ENCODE assay signal across 22 cellular contexts in the genomic region with DNA sequence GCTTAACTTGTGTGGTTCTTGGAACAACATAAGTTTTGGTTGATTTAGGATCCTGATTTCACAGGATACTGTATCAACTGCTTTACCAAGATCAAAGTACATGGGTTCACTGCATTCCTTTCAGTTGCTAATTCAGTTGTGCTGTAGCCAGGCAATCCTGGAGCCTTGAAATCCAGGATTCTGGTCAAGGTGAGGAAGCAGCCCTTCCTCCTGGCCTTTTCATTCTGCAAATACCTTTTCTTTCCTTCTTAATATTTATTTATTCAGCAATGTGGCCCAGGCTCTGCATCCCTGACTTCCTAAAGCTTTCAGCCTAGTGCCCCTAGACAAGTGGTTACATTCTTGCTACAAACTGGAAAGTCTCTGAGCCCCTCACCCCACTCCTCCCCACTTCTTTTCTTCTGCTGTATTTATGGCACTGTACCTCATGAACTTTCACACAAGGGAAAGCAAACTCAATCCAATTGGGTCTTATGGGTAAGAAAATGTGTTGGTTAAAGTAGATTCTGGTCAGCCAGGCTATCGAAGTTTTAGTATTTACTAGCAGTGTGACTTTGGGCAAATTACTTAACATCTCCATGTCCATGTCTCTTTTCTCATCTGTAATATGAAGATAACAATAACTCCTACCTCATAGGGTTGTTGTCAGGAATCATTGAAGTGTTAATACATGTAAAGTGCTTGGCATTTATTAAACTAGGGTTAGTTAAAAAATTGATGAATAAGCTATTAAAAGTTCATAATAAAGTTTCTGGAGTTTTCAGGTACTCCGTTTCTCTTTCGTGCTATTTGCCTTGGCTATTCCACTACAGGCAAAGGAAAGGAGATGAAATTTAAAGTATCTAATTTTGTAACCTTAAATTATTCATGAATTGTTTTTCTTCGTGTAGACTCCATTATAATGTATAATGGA. TPM values are rescaled to one million over a fixed set of nuclear protein-coding genes. Genes with fewer than 3 reads are reported as not detected.
A peak's percentile ranks its signal among the peaks of the same experiment; 100 is the strongest.
DNase-seq lines count a peak whose midpoint lies in the region; ATAC-seq and TF ChIP-seq lines count a peak whose summit lies in the region.
"Had no signal": no experiment of that assay in that cellular context is flagged by ENCODE, and none has a peak within 500 bp of the region (broad histone marks: within the 10 kb centered on the region; RNA-seq: fewer than 3 reads in every experiment).

No MANE protein-coding gene starts in this region.

- no peak overlapping the region for H3K27ac ChIP-seq in thyroid gland
- H3K27ac ChIP-seq: sigmoid colon, uterus had no signal

- peak; percentile 78 for ATAC-seq in left lobe of liver
- no peak for ATAC-seq in HG02642 (IDR thresholded peaks at IDR 0.05; ENCODE audit: poor library complexity, unreplicated experiment)
- ATAC-seq: activated T-cell treated with anti-CD3 and anti-CD28 coated beads, Interleukin-2, amount 50 U/mL, for 72 hours; PC-3 had no signal

- no peak for TF ChIP-seq CTCF in Loucy (conservative IDR thresholded peaks at IDR 0.05; ENCODE audit: low read length)
- TF ChIP-seq CTCF in thyroid gland (IDR thresholded peaks at IDR 0.05): peak in 1 of 6 experiments; percentile 10

- no peak overlapping the region for H3K4me3 ChIP-seq in Loucy (ENCODE audit: low read length, poor library complexity, severe bottlenecking)
- H3K4me3 ChIP-seq in endocrine pancreas (ENCODE audit: control insufficient read depth, insufficient read depth, low read length): peak overlapping the region; percentile 56
- no peak overlapping the region for H3K4me3 ChIP-seq in thyroid gland (replicated peaks in 1 of 3)
- no peak overlapping the region for H3K4me3 ChIP-seq in H7 (ENCODE audit: insufficient read depth, low read depth, low read length)
- H3K4me3 ChIP-seq: left ventricle myocardium inferior, sigmoid colon, uterus had no signal

- WGBS in thyroid gland, 2 donors: 95 to 96% methylated on average over 4 of the region's 4 CpGs

- H4K20me1 ChIP-seq in Loucy (ENCODE audit: insufficient read depth, low read length, poor library complexity, severe bottlenecking): peaks cover 64% of the 10 kb centered on the region

- no peaks in the 10 kb centered on the region for H3F3A ChIP-seq in Loucy (ENCODE audit: low read depth)

- intact Hi-C loops in thyroid gland (cut with DNase I): no loop called here

- H3K9ac ChIP-seq in Loucy (ENCODE audit: low read depth, low read length, poor library complexity, severe bottlenecking) (no peak overlapping the region), endocrine pancreas (ENCODE audit: control insufficient read depth, insufficient read depth, low read length) (no peak overlapping the region)

- no peak for DNase-seq in left lobe of liver (ENCODE audit: low spot score)
- peak; percentile 17 to 47 for DNase-seq in thyroid gland
- no peak for DNase-seq in activated gamma-delta T cell (lab: John Stamatoyannopoulos, UW)
- no peak for DNase-seq in H7
- DNase-seq: activated B cell treated with CpG ODN at 0.5 μM for 24 hours; activated CD8-positive, alpha-beta memory T cell treated with anti-CD3 and anti-CD28 coated beads for 24 hours; activated naive CD8-positive, alpha-beta T cell treated with anti-CD3 and anti-CD28 coated beads, Interleukin-2, amount 10 ng/mL, durations not matched to agents 7 days and 5 days; activated T-cell treated with anti-CD3 and anti-CD28 coated beads, Interleukin-2, amount 50 U/mL, for 72 hours; AML-193; effector CD4-positive, alpha-beta T cell; hippocampal formation; left ventricle myocardium inferior; NCI-H1417 treated with DMSO at 0.1 percent for 48 hours; NCI-H2171; NCI-H82; PC-3; sigmoid colon; stimulated activated CD4-positive, alpha-beta T cell treated with anti-CD3 and anti-CD28 coated beads, Interleukin-2, amount 100 ng/mL, for 24 hours; uterus had no signal

- H3K4me2 ChIP-seq in Loucy (ENCODE audit: low read depth, low read length, poor library complexity, severe bottlenecking): peak overlapping the region; percentile 41

- H3K36me3 ChIP-seq in Loucy (ENCODE audit: insufficient read depth, low read length): no peaks in the 10 kb centered on the region
- no peaks in the 10 kb centered on the region for H3K36me3 ChIP-seq in endocrine pancreas (ENCODE audit: control insufficient read depth, insufficient read depth, low read length)
- no peaks in the 10 kb centered on the region for H3K36me3 ChIP-seq in thyroid gland
- no peaks in the 10 kb centered on the region for H3K36me3 ChIP-seq in H7 (replicated peaks; ENCODE audit: control insufficient read depth, insufficient read depth, low read length)
- H3K36me3 ChIP-seq: left ventricle myocardium inferior, sigmoid colon, uterus had no signal

- H3K4me1 ChIP-seq in Loucy (ENCODE audit: insufficient read depth, low read length, poor library complexity, severe bottlenecking): peaks cover 75% of the 10 kb centered on the region
- H3K4me1 ChIP-seq in endocrine pancreas (ENCODE audit: control insufficient read depth, insufficient read depth, low read length): no peaks in the 10 kb centered on the region
- peaks cover 8 to 16% of the 10 kb centered on the region in 2 donors for H3K4me1 ChIP-seq in thyroid gland
- H3K4me1 ChIP-seq: uterus had no signal

- H3K27me3 ChIP-seq in Loucy (ENCODE audit: insufficient read depth, low read length, poor library complexity, severe bottlenecking) (no peaks in the 10 kb centered on the region), endocrine pancreas (ENCODE audit: control insufficient read depth, insufficient read depth, low read length) (no peaks in the 10 kb centered on the region), thyroid gland (no peaks in the 10 kb centered on the region), H7 (ENCODE audit: control insufficient read depth, insufficient read depth, low read length) (no peaks in the 10 kb centered on the region)
- H3K27me3 ChIP-seq: sigmoid colon, uterus had no signal

- H3K9me3 ChIP-seq in Loucy (ENCODE audit: insufficient read depth, low read depth, low read length) (no peaks in the 10 kb centered on the region), endocrine pancreas (ENCODE audit: control insufficient read depth, low read length) (no peaks in the 10 kb centered on the region), thyroid gland (no peaks in the 10 kb centered on the region)
- H3K9me3 ChIP-seq: left ventricle myocardium inferior, sigmoid colon, uterus had no signal

- no peak overlapping the region for H2AFZ ChIP-seq in Loucy (ENCODE audit: low read length)

- no peaks in the 10 kb centered on the region for H3K9me2 ChIP-seq in Loucy (replicated peaks; ENCODE audit: low read depth, low read length)

- H3K79me2 ChIP-seq in Loucy (ENCODE audit: insufficient read depth, low read length): peaks cover 98% of the 10 kb centered on the region

- TF ChIP-seq POLR2A in thyroid gland (IDR thresholded peaks at IDR 0.05): no peak

RNA-seq across cellular contexts. Expression of a gene that starts 16.4 kb away (rescaled TPM):
- 22.1 TPM for total RNA-seq in left lobe of liver
- 10 to 100 TPM; 21.1 to 46.7 (median 35.3) TPM for total RNA-seq in thyroid gland
- 44.9 and 46.7 TPM in 2 replicates for total RNA-seq in H7 (2014; rRNA removed; shearing (Covaris generic))

Comparison
In these comparisons a context has a peak if more than half of its experiments do, and no peak if none do; other contexts are left out.
1. DNase-seq: peak in thyroid gland (2 of 2); none in left lobe of liver (single experiment), activated gamma-delta T cell (single experiment) and H7 (single experiment).